ENCODE assay signal across 17 cellular contexts in the genomic region with DNA sequence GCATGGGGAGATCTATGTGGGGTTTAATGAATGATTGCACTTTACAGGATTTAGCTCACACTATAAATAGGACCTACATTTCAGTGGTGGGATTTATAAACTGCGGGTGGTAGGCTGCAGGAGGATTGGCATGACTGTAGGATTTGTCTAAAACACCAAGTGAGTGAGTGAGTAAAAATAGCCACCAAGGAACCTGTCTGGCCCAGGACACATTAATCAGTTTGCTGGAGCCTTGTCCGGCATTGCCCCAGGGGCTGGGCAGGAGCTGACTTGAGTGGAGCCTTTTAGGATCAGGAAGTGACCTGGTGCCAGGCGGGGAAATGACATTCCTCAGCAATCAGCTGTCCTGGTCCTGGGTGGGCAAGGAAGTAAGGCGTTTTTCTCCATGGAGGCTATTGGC.
DNase-seq lines count a peak whose midpoint lies in the region; ATAC-seq and TF ChIP-seq lines count a peak whose summit lies in the region.
"Had no signal": no experiment of that assay in that cellular context is flagged by ENCODE, and none has a peak within 500 bp of the region (broad histone marks: within the 10 kb centered on the region; RNA-seq: fewer than 3 reads in every experiment).

No MANE protein-coding gene starts in this region.

- H3K4me1 ChIP-seq in SJCRH30 (peaks cover 7% of the 10 kb centered on the region; the same call in 1 of the 2 replicates), thoracic aorta (ENCODE audit: control insufficient read depth in 1 of 2, low read depth in 2 of 2) (peaks cover 18 to 54% of the 10 kb centered on the region in 2 donors)

- no peak for TF ChIP-seq CTCF in thoracic aorta (IDR thresholded peaks at IDR 0.05)

- DNase-seq in HT-29 (ENCODE audit: low spot score) (peak; percentile 13), SJCRH30 (peak; percentile 50 to 62), thoracic aorta (ENCODE audit: low spot score) (no peak)
- DNase-seq: COR-L47, H9, NCI-H1436, NCI-H2029, NCI-H2171 treated with DMSO at 0.1 percent for 48 hours, NCI-H446 treated with DMSO at 0.1 percent for 48 hours, NCI-H748 treated with DMSO at 0.1 percent for 48 hours, OCI-M1 had no signal

- H3K27me3 ChIP-seq in SJCRH30, result no peaks in the 10 kb centered on the region
- H3K27me3 ChIP-seq in thoracic aorta (replicated peaks; ENCODE audit: insufficient read depth), result no peaks in the 10 kb centered on the region

- H3K4me3 ChIP-seq in SJCRH30 (no peak overlapping the region), thoracic aorta (no peak overlapping the region)
- H3K4me3 ChIP-seq: SK-N-MC had no signal

- ATAC-seq in esophagus mucosa (peak; percentile 62), thoracic aorta (ENCODE audit: insufficient number of reproducible peaks, low FRiP score, low read depth) (no peak), GM18520 (IDR thresholded peaks at IDR 0.05; ENCODE audit: unreplicated experiment) (no peak), GM21619 (IDR thresholded peaks at IDR 0.05; ENCODE audit: unreplicated experiment) (no peak), HG03097 (IDR thresholded peaks at IDR 0.05; ENCODE audit: low FRiP score, unreplicated experiment) (no peak)

- H3K27ac ChIP-seq in SJCRH30, result no peak overlapping the region
- peak overlapping the region; percentile 72 to 78 for H3K27ac ChIP-seq in thoracic aorta
- H3K27ac ChIP-seq: HL-60, SK-N-MC had no signal

- H3K36me3 ChIP-seq in SJCRH30, result no peaks in the 10 kb centered on the region
- no peaks in the 10 kb centered on the region for H3K36me3 ChIP-seq in thoracic aorta

- H3K9me3 ChIP-seq in SJCRH30 (replicated peaks) (no peaks in the 10 kb centered on the region), thoracic aorta (no peaks in the 10 kb centered on the region)
